8 cellular contexts compared by ENCODE assay signal in the genomic region with DNA sequence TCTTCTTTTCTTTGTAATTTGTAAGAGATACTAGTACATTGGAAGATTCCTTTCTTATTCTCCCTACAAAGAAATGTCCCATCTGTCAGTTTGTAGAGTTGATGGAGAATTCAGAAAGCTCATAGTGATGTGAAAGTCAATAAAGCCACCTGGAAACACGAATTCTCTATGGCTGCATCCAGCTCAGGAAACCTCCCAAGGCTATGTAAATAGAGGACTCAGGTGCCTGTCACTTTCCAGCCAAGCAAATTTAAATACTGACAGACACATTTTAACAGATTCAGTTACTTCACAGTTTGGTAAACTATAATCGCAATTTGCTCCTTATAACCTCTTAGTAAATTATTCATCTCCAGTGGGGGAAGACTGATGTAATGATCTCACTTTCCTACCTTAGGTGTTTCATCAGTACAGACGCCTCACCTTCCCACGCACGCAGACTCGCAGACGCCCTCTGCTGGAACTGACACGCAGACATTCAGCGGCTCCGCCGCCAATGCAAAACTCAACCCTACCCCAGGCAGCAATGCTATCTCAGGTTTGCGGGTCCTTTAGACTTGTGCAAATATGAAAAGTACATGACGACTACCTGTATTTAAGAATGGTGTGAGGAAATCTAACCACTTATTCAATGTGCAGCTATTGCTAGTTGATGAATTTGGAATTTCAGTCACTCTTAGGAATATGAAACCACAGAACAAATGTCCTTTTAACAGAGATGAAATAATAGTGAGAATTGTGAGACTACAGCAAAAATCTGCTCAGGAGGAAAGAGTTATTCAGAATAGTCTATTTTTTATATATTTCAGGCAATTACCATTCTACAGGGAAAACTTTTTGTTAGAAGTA.
DNase-seq lines count a peak whose midpoint lies in the region; ATAC-seq lines count a peak whose summit lies in the region.

No MANE protein-coding gene starts in this region.

- H3K4me1 Mint-ChIP-seq in activated CD4-positive, alpha-beta T cell treated with anti-CD3 and anti-CD28 coated beads for 36 hours, result peaks cover 78% of the 10 kb centered on the region

- CTCF ChIA-PET in activated CD4-positive, alpha-beta T cell treated with anti-CD3 and anti-CD28 coated beads for 36 hours (lab: Charles Lee), result interaction anchor here (0.7 to 2.3 kb wide), 12 partner anchors 9 to 435 kb away, joined by 3 to 9 read pairs (median 3); no protein-coding TSS in a partner anchor

- in situ Hi-C loops in Caki2 (cut with HindIII; ENCODE audit: low pct_unique_long_range_greater_than_20kb, low sequenced_read_pairs), result no loop called here

- peak; percentile 80 for ATAC-seq in activated CD4-positive, alpha-beta T cell treated with anti-CD3 and anti-CD28 coated beads for 36 hours
- ATAC-seq in HG03196 (IDR thresholded peaks at IDR 0.05; ENCODE audit: unreplicated experiment), result no peak

- H3K27ac Mint-ChIP-seq in activated CD4-positive, alpha-beta T cell treated with anti-CD3 and anti-CD28 coated beads for 36 hours, result peak overlapping the region; percentile 87

- DNase-seq in Caki2 (ENCODE audit: low read depth), result peak; percentile 52
- DNase-seq in LHCN-M2 (ENCODE audit: low read depth), result peak; percentile 19
- peak; percentile 90 for DNase-seq in activated CD4-positive, alpha-beta T cell treated with anti-CD3 and anti-CD28 coated beads for 36 hours
- peak; percentile 8 for DNase-seq in cerebellum (ENCODE audit: low spot score)
- DNase-seq in lung microvascular endothelial cell (ENCODE audit: low read depth in 2 of 2), result peak; percentile 46 to 61
- DNase-seq in stimulated activated CD8-positive, alpha-beta memory T cell treated with anti-CD3 and anti-CD28 coated beads, Interleukin-15, amount 100 ng/mL, for 48 hours (ENCODE audit: low read depth in 2 of 2), result peak; percentile 51 to 60
- DNase-seq in GM19238 (ENCODE audit: insufficient read length, low spot score), result no peak

- H3K36me3 Mint-ChIP-seq in activated CD4-positive, alpha-beta T cell treated with anti-CD3 and anti-CD28 coated beads for 36 hours (ENCODE audit: low read depth), result peaks cover 77% of the 10 kb centered on the region

- POLR2A ChIA-PET in activated CD4-positive, alpha-beta T cell treated with anti-CD3 and anti-CD28 coated beads for 36 hours (lab: Charles Lee), result no interaction called here

- no peaks in the 10 kb centered on the region for H3K27me3 Mint-ChIP-seq in activated CD4-positive, alpha-beta T cell treated with anti-CD3 and anti-CD28 coated beads for 36 hours

- H3K9me3 Mint-ChIP-seq in activated CD4-positive, alpha-beta T cell treated with anti-CD3 and anti-CD28 coated beads for 36 hours (ENCODE audit: low read depth), result no peaks in the 10 kb centered on the region

- peak overlapping the region; percentile 30 for H3K4me3 Mint-ChIP-seq in activated CD4-positive, alpha-beta T cell treated with anti-CD3 and anti-CD28 coated beads for 36 hours

- intact Hi-C loops in activated CD4-positive, alpha-beta T cell treated with anti-CD3 and anti-CD28 coated beads for 36 hours (cut with DNase I, micrococcal nuclease), result loop anchor here in 1 of 2 experiments (5.0 kb wide), 1 partner anchor 33 kb away; no protein-coding TSS in a partner anchor
